15 cellular contexts compared by ENCODE assay signal in the genomic region with DNA sequence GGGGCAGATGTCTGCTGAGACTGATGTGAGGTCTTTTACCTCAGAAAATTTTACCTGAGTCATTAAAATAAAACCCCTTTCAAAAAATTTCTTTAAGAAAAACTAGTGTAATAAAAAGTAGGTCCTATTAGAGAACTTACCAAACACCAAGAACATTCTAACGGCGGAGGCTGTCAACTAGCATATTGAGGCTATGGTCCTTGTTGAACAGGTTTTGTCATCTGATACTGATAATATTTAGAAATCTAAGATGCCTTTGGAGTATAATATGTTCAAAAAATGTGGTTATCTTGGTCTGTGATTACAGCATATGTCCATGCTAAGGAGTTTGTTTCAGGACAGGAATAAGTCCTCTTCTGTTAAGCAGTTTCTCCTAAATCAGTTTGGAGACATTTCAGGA. TPM values are rescaled to one million over a fixed set of nuclear protein-coding genes. Genes with fewer than 3 reads are reported as not detected.
A peak's percentile ranks its signal among the peaks of the same experiment; 100 is the strongest.
DNase-seq lines count a peak whose midpoint lies in the region; ATAC-seq and TF ChIP-seq lines count a peak whose summit lies in the region.
"Had no signal": no experiment of that assay in that cellular context is flagged by ENCODE, and none has a peak within 500 bp of the region (broad histone marks: within the 10 kb centered on the region; RNA-seq: fewer than 3 reads in every experiment).

No MANE protein-coding gene starts in this region.

- no peak overlapping the region for H4K5ac ChIP-seq in IMR-90 (ENCODE audit: low read depth, low read length)

- CTCF ChIA-PET in IMR-90 (lab: Yijun Ruan, JAX), result no interaction called here

- BruUV-seq in IMR-90 (replicated peaks; lab: Mats Ljungman, UMichigan), result no TSS peak

- H3K9me1 ChIP-seq in IMR-90 (ENCODE audit: insufficient read depth, low read length), result no peaks in the 10 kb centered on the region

- H3K23ac ChIP-seq in IMR-90 (ENCODE audit: low read depth, low read length) (no peak overlapping the region), trophoblast cell (ENCODE audit: low read length) (no peak overlapping the region)

- H2BK120ac ChIP-seq in IMR-90 (ENCODE audit: low read depth, low read length) (no peak overlapping the region), trophoblast cell (ENCODE audit: insufficient read depth, low read length, poor library complexity) (no peak overlapping the region)

- in situ Hi-C loops in IMR-90 (cut with MboI; ENCODE audit: low sequenced_read_pairs), result no loop called here

- H3K4me2 ChIP-seq in BLaER1 (peak overlapping the region; percentile 56), IMR-90 (ENCODE audit: low read depth, low read length) (no peak overlapping the region), trophoblast cell (ENCODE audit: low read length) (no peak overlapping the region)
- H3K4me2 ChIP-seq in BLaER1 treated with 17β-estradiol and CSF1 and Interleukin-3, amounts not matched to agents 10 nM and 100 nM, result peak overlapping the region in 9 of 11 experiments; percentile 21 to 90 (median 55); a peak in 17 of 22 replicates
- H3K4me2 ChIP-seq: A549, KMS-11 had no signal

- peaks cover 82% of the 10 kb centered on the region for H3K4me1 ChIP-seq in BLaER1
- H3K4me1 ChIP-seq in BLaER1 treated with 17β-estradiol and CSF1 and Interleukin-3, amounts not matched to agents 10 nM and 100 nM, result peaks cover 22 to 87% (median 78%) of the 10 kb centered on the region in 10 experiments
- no peaks in the 10 kb centered on the region for H3K4me1 ChIP-seq in IMR-90 (ENCODE audit: control insufficient read depth, insufficient read depth, low read length)
- H3K4me1 ChIP-seq in trophoblast cell (ENCODE audit: control insufficient read depth in 1 of 2, insufficient read depth in 2 of 2, low read length in 2 of 2), result no peaks in the 10 kb centered on the region
- H3K4me1 ChIP-seq: BE2C had no signal

- POLR2A ChIA-PET in IMR-90 (lab: Charles Lee; ENCODE audit: unreplicated experiment), result no interaction called here

- H3K4me3 ChIP-seq in BLaER1 (no peak overlapping the region), IMR-90 (ENCODE audit: insufficient read depth, low read depth, low read length) (no peak overlapping the region), trophoblast cell (ENCODE audit: low read depth, low read length) (no peak overlapping the region)
- no peak overlapping the region for H3K4me3 ChIP-seq in BLaER1 treated with 17β-estradiol and CSF1 and Interleukin-3, amounts not matched to agents 10 nM and 100 nM
- H3K4me3 ChIP-seq: A549 had no signal

- ATAC-seq in IMR-90 (ENCODE audit: low read depth), result peak; percentile 40; the same call in 1 of the 2 replicates
- no peak for ATAC-seq in HG02759 (IDR thresholded peaks at IDR 0.05; ENCODE audit: unreplicated experiment)
- ATAC-seq in HG03095 (IDR thresholded peaks at IDR 0.05; ENCODE audit: unreplicated experiment), result no peak
- ATAC-seq: A549 had no signal

- no peak overlapping the region for H2BK15ac ChIP-seq in IMR-90 (ENCODE audit: low read depth, low read length)

- no peak for TF ChIP-seq POLR2A in IMR-90 (IDR thresholded peaks at IDR 0.05; ENCODE audit: low read depth, low read length)

- H3K18ac ChIP-seq in IMR-90 (ENCODE audit: low read depth, low read length) (no peak overlapping the region), trophoblast cell (ENCODE audit: low read length) (no peak overlapping the region)

- H3K27ac ChIP-seq in BLaER1 (peak overlapping the region; percentile 95), IMR-90 (ENCODE audit: insufficient read depth, low read length) (no peak overlapping the region), trophoblast cell (ENCODE audit: low read depth, low read length) (no peak overlapping the region)
- peak overlapping the region in 7 of 11 experiments; percentile 1 to 43 (median 26); a peak in 9 of 22 replicates for H3K27ac ChIP-seq in BLaER1 treated with 17β-estradiol and CSF1 and Interleukin-3, amounts not matched to agents 10 nM and 100 nM
- H3K27ac ChIP-seq: A549, KMS-11 had no signal

- H4K91ac ChIP-seq in IMR-90 (ENCODE audit: insufficient read depth, low read depth, low read length) (no peak overlapping the region), trophoblast cell (ENCODE audit: low read depth, low read length) (no peak overlapping the region)

- H2AK9ac ChIP-seq in IMR-90 (replicated peaks; ENCODE audit: low read depth, low read length, poor library complexity), result no peak overlapping the region

- H2BK5ac ChIP-seq in IMR-90 (ENCODE audit: low read depth, low read length, poor library complexity, severe bottlenecking) (no peak overlapping the region), trophoblast cell (ENCODE audit: low read depth, low read length, poor library complexity) (no peak overlapping the region)

- no peaks in the 10 kb centered on the region for H3K27me3 ChIP-seq in BLaER1
- no peaks in the 10 kb centered on the region for H3K27me3 ChIP-seq in BLaER1 treated with 17β-estradiol and CSF1 and Interleukin-3, amounts not matched to agents 10 nM and 100 nM
- no peaks in the 10 kb centered on the region for H3K27me3 ChIP-seq in IMR-90 (ENCODE audit: control insufficient read depth, insufficient read depth, low read length)
- no peaks in the 10 kb centered on the region for H3K27me3 ChIP-seq in trophoblast cell (ENCODE audit: insufficient read depth, low read length)
- H3K27me3 ChIP-seq: BE2C had no signal

- no peak for TF ChIP-seq CTCF in IMR-90 (conservative IDR thresholded peaks at IDR 0.05; ENCODE audit: low read depth, low read length)

- intact Hi-C loops in IMR-90 (cut with micrococcal nuclease), result no loop called here

- H3K14ac ChIP-seq in IMR-90 (replicated peaks; ENCODE audit: low read depth, low read length) (no peak overlapping the region), trophoblast cell (ENCODE audit: low read length) (no peak overlapping the region)

- H3K79me2 ChIP-seq in trophoblast cell (ENCODE audit: control insufficient read depth, insufficient read depth, low read length, poor library complexity), result no peaks in the 10 kb centered on the region

- H3K56ac ChIP-seq in IMR-90 (ENCODE audit: extremely low read depth, insufficient read depth, low read length), result no peak overlapping the region

- H3K79me1 ChIP-seq in IMR-90 (ENCODE audit: low read depth in 1 of 2, low read length in 2 of 2), result no peaks in the 10 kb centered on the region; a peak in 1 of 4 replicates
- no peaks in the 10 kb centered on the region for H3K79me1 ChIP-seq in trophoblast cell (ENCODE audit: low read length)

- no peak overlapping the region for H2BK20ac ChIP-seq in IMR-90 (ENCODE audit: low read depth, low read length)

- H4K20me1 ChIP-seq in BLaER1 (no peaks in the 10 kb centered on the region), IMR-90 (ENCODE audit: insufficient read depth, low read length) (no peaks in the 10 kb centered on the region)
- no peaks in the 10 kb centered on the region for H4K20me1 ChIP-seq in BLaER1 treated with 17β-estradiol and CSF1 and Interleukin-3, amounts not matched to agents 10 nM and 100 nM

- H2AFZ ChIP-seq in IMR-90 (replicated peaks; ENCODE audit: low read length, poor library complexity) (no peak overlapping the region), trophoblast cell (ENCODE audit: insufficient read depth, low read length, poor library complexity) (no peak overlapping the region)

- H2AK5ac ChIP-seq in IMR-90 (ENCODE audit: low read depth, low read length), result no peak overlapping the region
- H2AK5ac ChIP-seq in trophoblast cell (ENCODE audit: low read length), result no peak overlapping the region

- no peak overlapping the region for H4K12ac ChIP-seq in trophoblast cell (ENCODE audit: low read depth, low read length)

- TF ChIP-seq RAD21 in IMR-90 (IDR thresholded peaks at IDR 0.05; ENCODE audit: low read length), result no peak

- dilution Hi-C loops in IMR-90 (cut with HindIII; ENCODE audit: low sequenced_read_pairs, unreplicated experiment), result no loop called here

- DNase-seq in IMR-90 (no peak), trophoblast cell (peak; percentile 69 to 92), T-helper 1 cell (no peak)
- DNase-seq: BE2C; Calu3; CD4-positive, CD25-positive, alpha-beta regulatory T cell; DMS79 treated with DMSO at 0.1 percent for 48 hours; EL; HCEC 1CT had no signal

- H3K9ac ChIP-seq in BLaER1, result peak overlapping the region; percentile 36; the same call in 1 of the 2 replicates
- peak overlapping the region in 4 of 11 experiments; percentile 2 to 29 (median 14); a peak in 4 of 22 replicates for H3K9ac ChIP-seq in BLaER1 treated with 17β-estradiol and CSF1 and Interleukin-3, amounts not matched to agents 10 nM and 100 nM
- H3K9ac ChIP-seq in IMR-90 (ENCODE audit: low read depth, low read length), result no peak overlapping the region
- H3K9ac ChIP-seq in trophoblast cell (ENCODE audit: low read length), result no peak overlapping the region
- H3K9ac ChIP-seq: KMS-11 had no signal

- H4K8ac ChIP-seq in IMR-90 (ENCODE audit: low read depth in 2 of 2, low read length in 2 of 2), result no peak overlapping the region
- H4K8ac ChIP-seq in trophoblast cell (ENCODE audit: low read depth, low read length), result no peak overlapping the region

- H3K36me3 ChIP-seq in BLaER1, result peaks cover 12% of the 10 kb centered on the region; the same call in 1 of the 2 replicates
- H3K36me3 ChIP-seq in BLaER1 treated with 17β-estradiol and CSF1 and Interleukin-3, amounts not matched to agents 10 nM and 100 nM, result peaks cover 0 to 21% (median 8%) of the 10 kb centered on the region in 11 experiments; a peak in 8 of 22 replicates
- no peaks in the 10 kb centered on the region for H3K36me3 ChIP-seq in IMR-90 (ENCODE audit: control insufficient read depth, insufficient read depth, low read length)
- peaks cover 2 to 3% of the 10 kb centered on the region in 2 experiments for H3K36me3 ChIP-seq in trophoblast cell (ENCODE audit: control insufficient read depth in 1 of 2, insufficient read depth in 2 of 2, low read length in 2 of 2)
- H3K36me3 ChIP-seq: BE2C had no signal

- no CpG with 5 or more reads among the region's 2 CpGs for WGBS in IMR-90 (ENCODE audit: extremely low coverage in 2 of 2, insufficient read length in 1 of 2), 2 experiments
- WGBS in trophoblast cell (ENCODE audit: extremely low coverage, insufficient coverage, insufficient read length), result no CpG with 5 or more reads among the region's 2 CpGs

- no peak overlapping the region for H3K4ac ChIP-seq in IMR-90 (ENCODE audit: low read depth, low read length)
- H3K4ac ChIP-seq in trophoblast cell (ENCODE audit: low read depth, low read length), result no peak overlapping the region

- H2BK12ac ChIP-seq in trophoblast cell (ENCODE audit: low read length), result no peak overlapping the region

- H3K9me3 ChIP-seq in BLaER1, result peaks cover 19% of the 10 kb centered on the region; the same call in 1 of the 2 replicates
- peaks cover 10 to 25% (median 20%) of the 10 kb centered on the region in 11 experiments; a peak in 19 of 22 replicates for H3K9me3 ChIP-seq in BLaER1 treated with 17β-estradiol and CSF1 and Interleukin-3, amounts not matched to agents 10 nM and 100 nM (replicated peaks in 1 of 11)
- no peaks in the 10 kb centered on the region for H3K9me3 ChIP-seq in IMR-90 (ENCODE audit: control insufficient read depth, insufficient read depth, low read length)
- no peaks in the 10 kb centered on the region for H3K9me3 ChIP-seq in trophoblast cell (ENCODE audit: insufficient read depth, low read depth, low read length)
- H3K9me3 ChIP-seq: A549, BE2C had no signal

RNA-seq across cellular contexts. Expression of gene B3GNT2, which starts 59.0 kb away (rescaled TPM):
- total RNA-seq in IMR-90 (2012; rRNA removed), result 11.1 and 12.2 TPM in 2 replicates
- polyA plus RNA-seq in IMR-90 (2012; rRNA removed), result 4.2 and 5.0 TPM in 2 replicates
- 2.2 and 2.6 TPM in 2 replicates for polyA plus RNA-seq in IMR-90 (2012; cell fraction: cytosol; rRNA removed)
- polyA plus RNA-seq in IMR-90 (2012; cell fraction: nucleus; rRNA removed; ENCODE audit: low replicate concordance), result 0.71 and 2.2 TPM in 2 replicates
- polyA plus RNA-seq in trophoblast cell (2013), result 24.8 and 26.0 TPM in 2 replicates

Comparison
In these comparisons a context has a peak if more than half of its experiments do, and no peak if none do; other contexts are left out.
1. H3K27ac ChIP-seq: peak in BLaER1 (single experiment) and BLaER1 treated with 17β-estradiol and CSF1 and Interleukin-3, amounts not matched to agents 10 nM and 100 nM (7 of 11); none in IMR-90 (single experiment) and trophoblast cell (single experiment).
2. H3K4me2 ChIP-seq: peak in BLaER1 (single experiment) and BLaER1 treated with 17β-estradiol and CSF1 and Interleukin-3, amounts not matched to agents 10 nM and 100 nM (9 of 11); none in IMR-90 (single experiment) and trophoblast cell (single experiment).
3. DNase-seq: peak in trophoblast cell (2 of 2); none in IMR-90 (single experiment) and T-helper 1 cell (0 of 5).